Comparison of ENCODE assay signal across 19 cellular contexts in the genomic region with DNA sequence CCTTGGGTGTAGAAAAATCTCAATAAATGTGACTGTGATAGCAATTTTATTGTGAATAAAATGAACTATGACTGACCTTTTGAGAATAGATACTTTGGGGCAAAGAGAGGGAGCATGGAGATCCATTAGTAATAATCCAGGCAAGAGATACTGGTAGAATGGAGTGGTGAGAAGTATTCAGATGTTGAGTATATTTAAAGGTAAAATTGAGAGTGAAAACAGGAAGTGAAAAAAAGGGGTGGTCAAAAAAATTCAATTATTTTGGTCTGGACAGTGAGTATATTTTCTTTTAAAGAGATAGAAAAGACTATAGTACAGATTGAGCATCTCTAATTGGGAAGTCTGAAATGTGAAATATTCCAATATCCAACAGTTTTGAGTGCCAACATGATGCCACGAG.
DNase-seq lines count a peak whose midpoint lies in the region; ATAC-seq lines count a peak whose summit lies in the region.
"Had no signal": no experiment of that assay in that cellular context is flagged by ENCODE, and none has a peak within 500 bp of the region (broad histone marks: within the 10 kb centered on the region; RNA-seq: fewer than 3 reads in every experiment).

No MANE protein-coding gene starts in this region.

- H3K27ac ChIP-seq in GM23248: no peak overlapping the region

- H3K4me1 ChIP-seq in GM23248 (ENCODE audit: insufficient read depth): no peaks in the 10 kb centered on the region

- no peak overlapping the region for H2AFZ ChIP-seq in GM23248

- H3K79me2 ChIP-seq in GM23248 (ENCODE audit: insufficient read depth): no peaks in the 10 kb centered on the region

- H3K4me2 ChIP-seq in GM23248 (ENCODE audit: unreplicated experiment): no peak overlapping the region
- H3K4me2 ChIP-seq: SK-N-SH had no signal

- WGBS in GM23248 (ENCODE audit: low coverage in 1 of 2, low lambda C conversion rate in 2 of 2, missing lambda C conversion rate in 2 of 2), 2 experiments: 71 to 87% methylated on average over 1 of the region's 1 CpG

- ATAC-seq in GM18508 (IDR thresholded peaks at IDR 0.05; ENCODE audit: insufficient read depth, unreplicated experiment) (peak; percentile 61), GM19395 (IDR thresholded peaks at IDR 0.05; ENCODE audit: unreplicated experiment) (peak; percentile 70), HG03175 (IDR thresholded peaks at IDR 0.05; ENCODE audit: unreplicated experiment) (peak; percentile 64), HG03520 (IDR thresholded peaks at IDR 0.05; ENCODE audit: unreplicated experiment) (peak; percentile 56)
- ATAC-seq: HCT116 had no signal

- no peaks in the 10 kb centered on the region for H3K27me3 ChIP-seq in GM23248 (replicated peaks; ENCODE audit: insufficient read depth)

- H3K9me3 ChIP-seq in GM23248 (ENCODE audit: low read depth): no peaks in the 10 kb centered on the region
- H3K9me3 ChIP-seq: SK-N-SH had no signal

- H3F3A ChIP-seq in GM23248 (ENCODE audit: insufficient read depth): no peaks in the 10 kb centered on the region

- in situ Hi-C loops in GM23248 (cut with MboI): no loop called here

- no peaks in the 10 kb centered on the region for H3K9me2 ChIP-seq in GM23248 (ENCODE audit: insufficient read depth)
- H3K9me2 ChIP-seq: SK-N-SH had no signal

- DNase-seq in GM23248 (no peak), T-helper 1 cell (no peak), NCI-H2171 treated with DMSO at 0.1 percent for 48 hours (lab: John Stamatoyannopoulos, UW) (no peak)
- DNase-seq in activated CD4-positive, CD25-positive, alpha-beta regulatory T cell treated with anti-CD3 and anti-CD28 coated beads, Interleukin-2, amount 50 U/mL, for 72 hours: no peak
- DNase-seq: Calu3, DMS153, KBM-7, NCI-H1694, NCI-H2081, NCI-H226, NCI-H510A treated with DMSO at 0.1 percent for 48 hours, NCI-H748 treated with DMSO at 0.1 percent for 48 hours, SK-N-SH, T-helper 2 cell had no signal

- H4K20me1 ChIP-seq in GM23248 (ENCODE audit: insufficient read depth): no peaks in the 10 kb centered on the region

- H3K4me3 ChIP-seq in GM23248: no peak overlapping the region

- no peak overlapping the region for H3K9ac ChIP-seq in GM23248
- H3K9ac ChIP-seq: SK-N-SH had no signal

- no peaks in the 10 kb centered on the region for H3K36me3 ChIP-seq in GM23248 (ENCODE audit: low read depth)
